ENCODE assay signal across 1 cellular context in genomic region chr11:58075781-58076180, GRCh38.
A peak's percentile ranks its signal among the peaks of the same experiment; 100 is the strongest.
TF ChIP-seq lines count a peak whose summit lies in the region.

No MANE protein-coding gene starts in this region.

TF ChIP-seq in A549, 52 proteins besides CTCF, POLR2A, EP300 and RAD21:
- TF ChIP-seq, protein P1, sequence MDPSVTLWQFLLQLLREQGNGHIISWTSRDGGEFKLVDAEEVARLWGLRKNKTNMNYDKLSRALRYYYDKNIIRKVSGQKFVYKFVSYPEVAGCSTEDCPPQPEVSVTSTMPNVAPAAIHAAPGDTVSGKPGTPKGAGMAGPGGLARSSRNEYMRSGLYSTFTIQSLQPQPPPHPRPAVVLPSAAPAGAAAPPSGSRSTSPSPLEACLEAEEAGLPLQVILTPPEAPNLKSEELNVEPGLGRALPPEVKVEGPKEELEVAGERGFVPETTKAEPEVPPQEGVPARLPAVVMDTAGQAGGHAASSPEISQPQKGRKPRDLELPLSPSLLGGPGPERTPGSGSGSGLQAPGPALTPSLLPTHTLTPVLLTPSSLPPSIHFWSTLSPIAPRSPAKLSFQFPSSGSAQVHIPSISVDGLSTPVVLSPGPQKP (IDR thresholded peaks at IDR 0.05; ENCODE audit: low read depth, low read length): no peak
- TF ChIP-seq TP53 (CRISPR knock-in tag; IDR thresholded peaks at IDR 0.05) (no peak), FOSB (CRISPR knock-in tag; IDR thresholded peaks at IDR 0.05) (no peak), FOSL2 (IDR thresholded peaks at IDR 0.05) (no peak), FOSL2 (CRISPR knock-in tag; IDR thresholded peaks at IDR 0.05) (peak; percentile 48; the same call in 1 of the 2 replicates), RNF2 (IDR thresholded peaks at IDR 0.05; ENCODE audit: borderline replicate concordance, low read depth) (no peak), CEBPB (IDR thresholded peaks at IDR 0.05) (no peak), E2F6 (IDR thresholded peaks at IDR 0.05; ENCODE audit: borderline replicate concordance, low read depth) (no peak)
- TF ChIP-seq, protein P2, sequence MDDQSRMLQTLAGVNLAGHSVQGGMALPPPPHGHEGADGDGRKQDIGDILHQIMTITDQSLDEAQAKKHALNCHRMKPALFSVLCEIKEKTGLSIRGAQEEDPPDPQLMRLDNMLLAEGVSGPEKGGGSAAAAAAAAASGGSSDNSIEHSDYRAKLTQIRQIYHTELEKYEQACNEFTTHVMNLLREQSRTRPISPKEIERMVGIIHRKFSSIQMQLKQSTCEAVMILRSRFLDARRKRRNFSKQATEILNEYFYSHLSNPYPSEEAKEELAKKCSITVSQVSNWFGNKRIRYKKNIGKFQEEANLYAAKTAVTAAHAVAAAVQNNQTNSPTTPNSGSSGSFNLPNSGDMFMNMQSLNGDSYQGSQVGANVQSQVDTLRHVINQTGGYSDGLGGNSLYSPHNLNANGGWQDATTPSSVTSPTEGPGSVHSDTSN (IDR thresholded peaks at IDR 0.05): no peak
- TF ChIP-seq, protein P3, sequence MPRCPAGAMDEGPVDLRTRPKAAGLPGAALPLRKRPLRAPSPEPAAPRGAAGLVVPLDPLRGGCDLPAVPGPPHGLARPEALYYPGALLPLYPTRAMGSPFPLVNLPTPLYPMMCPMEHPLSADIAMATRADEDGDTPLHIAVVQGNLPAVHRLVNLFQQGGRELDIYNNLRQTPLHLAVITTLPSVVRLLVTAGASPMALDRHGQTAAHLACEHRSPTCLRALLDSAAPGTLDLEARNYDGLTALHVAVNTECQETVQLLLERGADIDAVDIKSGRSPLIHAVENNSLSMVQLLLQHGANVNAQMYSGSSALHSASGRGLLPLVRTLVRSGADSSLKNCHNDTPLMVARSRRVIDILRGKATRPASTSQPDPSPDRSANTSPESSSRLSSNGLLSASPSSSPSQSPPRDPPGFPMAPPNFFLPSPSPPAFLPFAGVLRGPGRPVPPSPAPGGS (IDR thresholded peaks at IDR 0.05): no peak
